Comparison of ENCODE assay signal across 10 cellular contexts in genomic region chr5:50653946-50654345, GRCh38. TPM values are rescaled to one million over a fixed set of nuclear protein-coding genes. Genes with fewer than 3 reads are reported as not detected.
DNase-seq lines count a peak whose midpoint lies in the region; ATAC-seq and TF ChIP-seq lines count a peak whose summit lies in the region.
"Had no signal": no experiment of that assay in that cellular context is flagged by ENCODE, and none has a peak within 500 bp of the region (broad histone marks: within the 10 kb centered on the region; RNA-seq: fewer than 3 reads in every experiment).

No MANE protein-coding gene starts in this region.

- H3K4me1 Mint-ChIP-seq in natural killer cell, result peaks cover 13 to 23% of the 10 kb centered on the region in 2 donors
- peaks cover 5 to 8% of the 10 kb centered on the region in 2 donors for H3K4me1 Mint-ChIP-seq in natural killer cell treated with Interleukin-12 subunit alpha and Interleukin-12 subunit beta and Interleukin-15 and Interleukin-18, amount 100 ng/mL, for 72 hours (ENCODE audit: low read depth in 2 of 2)
- H3K4me1 Mint-ChIP-seq: nephron had no signal

- no peak overlapping the region for H3K4me3 Mint-ChIP-seq in natural killer cell
- no peak overlapping the region for H3K4me3 Mint-ChIP-seq in natural killer cell treated with Interleukin-12 subunit alpha and Interleukin-12 subunit beta and Interleukin-15 and Interleukin-18, amount 100 ng/mL, for 72 hours
- H3K4me3 Mint-ChIP-seq: nephron had no signal

- H3K4me3 ChIP-seq in NB4 (ENCODE audit: low read depth, low read length) (peak overlapping the region; percentile 66), HAP-1 (no peak overlapping the region)

- in situ Hi-C loops in HAP-1 (cut with MboI; ENCODE audit: low sequenced_read_pairs), result no loop called here

- H3K36me3 ChIP-seq in HAP-1 (replicated peaks), result no peaks in the 10 kb centered on the region

- ATAC-seq in natural killer cell (peak in 2 of 3 donors; percentile 35 to 68), HG02973 (IDR thresholded peaks at IDR 0.05; ENCODE audit: unreplicated experiment) (peak; percentile 99)
- ATAC-seq in natural killer cell treated with Interleukin-12 subunit alpha and Interleukin-12 subunit beta and Interleukin-15 and Interleukin-18, amount 100 ng/mL, for 72 hours, result no peak
- no peak for ATAC-seq in activated naive CD4-positive, alpha-beta T cell treated with anti-CD3 and anti-CD28 coated beads, Interleukin-2, amount 50 U/mL, for 72 hours

- no peaks in the 10 kb centered on the region for H3K4me1 ChIP-seq in HAP-1

- no peak for DNase-seq in natural killer cell
- no peak for DNase-seq in natural killer cell treated with Interleukin-12 subunit alpha and Interleukin-12 subunit beta and Interleukin-15 and Interleukin-18, amount 100 ng/mL, for 72 hours (ENCODE audit: low spot score)
- DNase-seq in NB4 (ENCODE audit: low read depth), result peak; percentile 94
- DNase-seq in activated naive CD4-positive, alpha-beta T cell treated with anti-CD3 and anti-CD28 coated beads, Interleukin-2, amount 50 U/mL, for 72 hours (ENCODE audit: low spot score in 2 of 2), result no peak
- DNase-seq in stimulated activated CD4-positive, alpha-beta T cell treated with anti-CD3 and anti-CD28 coated beads, Interleukin-2, amount 100 ng/mL, for 24 hours, result no peak
- DNase-seq in HAP-1 (ENCODE audit: low spot score in 2 of 2), result no peak
- DNase-seq in H4 (ENCODE audit: low spot score), result no peak
- DNase-seq: foreskin melanocyte had no signal

- no peaks in the 10 kb centered on the region for H3K27me3 ChIP-seq in HAP-1 (ENCODE audit: low read depth)

- H3K27ac Mint-ChIP-seq in natural killer cell, result no peak overlapping the region
- no peak overlapping the region for H3K27ac Mint-ChIP-seq in natural killer cell treated with Interleukin-12 subunit alpha and Interleukin-12 subunit beta and Interleukin-15 and Interleukin-18, amount 100 ng/mL, for 72 hours
- H3K27ac Mint-ChIP-seq in activated naive CD4-positive, alpha-beta T cell treated with anti-CD3 and anti-CD28 coated beads, Interleukin-2, amount 50 U/mL, for 72 hours, result no peak overlapping the region
- H3K27ac Mint-ChIP-seq: nephron had no signal

- no peaks in the 10 kb centered on the region for H3K27me3 Mint-ChIP-seq in natural killer cell (ENCODE audit: low read depth in 2 of 2)
- no peaks in the 10 kb centered on the region for H3K27me3 Mint-ChIP-seq in natural killer cell treated with Interleukin-12 subunit alpha and Interleukin-12 subunit beta and Interleukin-15 and Interleukin-18, amount 100 ng/mL, for 72 hours

- H3K9me3 ChIP-seq in HAP-1, result no peaks in the 10 kb centered on the region

- TF ChIP-seq POLR2A in NB4 (IDR thresholded peaks at IDR 0.05; ENCODE audit: extremely low read depth, insufficient read length), result peak; percentile 57

- intact Hi-C loops in natural killer cell (cut with micrococcal nuclease), result no loop called here

- H3K9me3 Mint-ChIP-seq in natural killer cell, result no peaks in the 10 kb centered on the region
- H3K9me3 Mint-ChIP-seq in natural killer cell treated with Interleukin-12 subunit alpha and Interleukin-12 subunit beta and Interleukin-15 and Interleukin-18, amount 100 ng/mL, for 72 hours, result no peaks in the 10 kb centered on the region
- H3K9me3 Mint-ChIP-seq in activated naive CD4-positive, alpha-beta T cell treated with anti-CD3 and anti-CD28 coated beads, Interleukin-2, amount 50 U/mL, for 72 hours, result peaks cover 0 to 5% of the 10 kb centered on the region in 2 donors
- H3K9me3 Mint-ChIP-seq: nephron had no signal

- H3K36me3 Mint-ChIP-seq in natural killer cell, result no peaks in the 10 kb centered on the region
- H3K36me3 Mint-ChIP-seq in natural killer cell treated with Interleukin-12 subunit alpha and Interleukin-12 subunit beta and Interleukin-15 and Interleukin-18, amount 100 ng/mL, for 72 hours, result no peaks in the 10 kb centered on the region
- no peaks in the 10 kb centered on the region for H3K36me3 Mint-ChIP-seq in activated naive CD4-positive, alpha-beta T cell treated with anti-CD3 and anti-CD28 coated beads, Interleukin-2, amount 50 U/mL, for 72 hours

- TF ChIP-seq CTCF in natural killer cell (IDR thresholded peaks at IDR 0.05) (no peak), NB4 (IDR thresholded peaks at IDR 0.05; ENCODE audit: low read depth, low read length) (no peak)

RNA-seq across cellular contexts. Expression of gene PARP8, which starts 12.5 kb away (rescaled TPM):
- 100 to 1,000 TPM; 359 to 395 (median 372) TPM for total RNA-seq in natural killer cell
- 10 to 100 TPM; 58.2 to 62.5 TPM for total RNA-seq in natural killer cell treated with Interleukin-12 subunit alpha and Interleukin-12 subunit beta and Interleukin-15 and Interleukin-18, amount 100 ng/mL, for 72 hours
- total RNA-seq in activated naive CD4-positive, alpha-beta T cell treated with anti-CD3 and anti-CD28 coated beads, Interleukin-2, amount 50 U/mL, for 72 hours, result 10 to 100 TPM; 29.9 to 32.7 TPM
- total RNA-seq in H4 (2014; rRNA removed; shearing (Covaris generic)), result 5.7 and 12.8 TPM in 2 replicates

Comparison
In these comparisons a context has a peak if more than half of its experiments do, and no peak if none do; other contexts are left out.
1. ATAC-seq: peak in natural killer cell (2 of 3) and HG02973 (single experiment); none in natural killer cell treated with Interleukin-12 subunit alpha and Interleukin-12 subunit beta and Interleukin-15 and Interleukin-18, amount 100 ng/mL, for 72 hours (0 of 2) and activated naive CD4-positive, alpha-beta T cell treated with anti-CD3 and anti-CD28 coated beads, Interleukin-2, amount 50 U/mL, for 72 hours (0 of 2).
2. RNA of gene PARP8, which starts 12.5 kb away (total RNA-seq): 359 to 395 TPM in natural killer cell; 58.2 to 62.5 TPM in natural killer cell treated with Interleukin-12 subunit alpha and Interleukin-12 subunit beta and Interleukin-15 and Interleukin-18, amount 100 ng/mL, for 72 hours, 29.9 to 32.7 TPM in activated naive CD4-positive, alpha-beta T cell treated with anti-CD3 and anti-CD28 coated beads, Interleukin-2, amount 50 U/mL, for 72 hours and 5.7 to 12.8 TPM in H4; every median in the first group is over 4 times any median in the second.